Comparison of ENCODE assay signal across 19 cellular contexts in the genomic region with DNA sequence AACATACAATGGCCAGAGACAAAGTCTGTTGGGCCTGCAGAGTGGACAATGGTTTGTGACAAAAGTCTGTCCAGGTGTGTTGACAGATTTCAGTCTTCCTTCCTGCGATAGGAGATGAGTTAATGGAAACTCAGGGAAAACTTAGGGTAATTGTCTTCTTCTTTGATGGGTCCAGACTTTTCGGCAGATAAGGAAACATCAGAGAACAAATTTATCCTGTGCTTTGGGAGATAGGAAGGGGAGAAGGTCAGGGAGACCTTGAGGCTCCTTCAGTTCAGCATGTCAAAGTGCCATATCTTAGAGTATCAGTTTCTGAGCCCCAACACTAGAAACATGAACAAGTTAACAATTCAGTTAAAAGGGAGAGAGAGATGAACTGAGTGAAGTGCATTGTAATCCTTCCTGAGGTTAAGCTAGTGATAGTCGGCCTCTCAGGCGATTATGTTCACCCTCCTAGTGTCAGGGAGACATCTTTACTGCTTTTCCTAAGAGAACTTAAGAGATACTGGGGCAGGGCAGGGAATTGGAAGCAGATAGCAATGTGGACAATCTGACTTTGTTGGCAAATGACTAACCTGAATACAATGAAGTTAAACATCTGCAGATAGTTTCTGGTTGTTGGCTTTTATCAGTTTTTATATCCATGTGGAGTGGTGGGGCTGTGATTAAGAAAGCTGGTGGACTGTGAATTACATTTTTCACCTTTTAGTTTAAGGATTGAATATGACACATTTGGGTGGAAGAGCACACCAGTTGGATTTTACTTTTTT.
DNase-seq lines count a peak whose midpoint lies in the region; ATAC-seq, FAIRE-seq and TF ChIP-seq lines count a peak whose summit lies in the region.
"Had no signal": no experiment of that assay in that cellular context is flagged by ENCODE, and none has a peak within 500 bp of the region (broad histone marks: within the 10 kb centered on the region; RNA-seq: fewer than 3 reads in every experiment).

No MANE protein-coding gene starts in this region.

- TF ChIP-seq POLR2A in A549 (IDR thresholded peaks at IDR 0.05; ENCODE audit: low read length), result no peak
- no peak for TF ChIP-seq POLR2A in HepG2 (IDR thresholded peaks at IDR 0.05; ENCODE audit: insufficient read depth in 1 of 2, low read depth in 2 of 2, low read length in 2 of 2)

- no peaks in the 10 kb centered on the region for H3K36me3 Mint-ChIP-seq in activated naive CD8-positive, alpha-beta T cell treated with anti-CD3 and anti-CD28 coated beads for 36 hours

- H4K20me1 ChIP-seq in GM23248 (ENCODE audit: insufficient read depth) (no peaks in the 10 kb centered on the region), HepG2 (ENCODE audit: insufficient read depth, low read length) (no peaks in the 10 kb centered on the region)

- TF ChIP-seq CTCF in A549 (IDR thresholded peaks at IDR 0.05) (no peak), brain microvascular endothelial cell (IDR thresholded peaks at IDR 0.05; ENCODE audit: low read depth, low read length, missing control alignments) (no peak), HepG2 (CRISPR knock-in tag; IDR thresholded peaks at IDR 0.05) (no peak), left ventricle myocardium inferior (IDR thresholded peaks at IDR 0.05; ENCODE audit: borderline replicate concordance) (no peak)

- no TSS peak for BruUV-seq in HepG2 (replicated peaks; lab: Mats Ljungman, UMichigan)

- H3K4me3 ChIP-seq in A549, result no peak overlapping the region
- no peak overlapping the region for H3K4me3 ChIP-seq in GM23248
- no peak overlapping the region for H3K4me3 ChIP-seq in brain microvascular endothelial cell (ENCODE audit: low read depth, low read length)
- H3K4me3 ChIP-seq in HepG2 (replicated peaks in 1 of 3; ENCODE audit: insufficient read depth in 1 of 3, low read depth in 2 of 3, low read length in 3 of 3), result no peak overlapping the region
- no peak overlapping the region for H3K4me3 ChIP-seq in left ventricle myocardium inferior
- H3K4me3 ChIP-seq: dorsolateral prefrontal cortex, upper lobe of right lung had no signal

- H3K9ac ChIP-seq in GM23248 (peak overlapping the region; percentile 48), HepG2 (ENCODE audit: insufficient read depth, low read depth, low read length) (no peak overlapping the region)

- peaks cover 9% of the 10 kb centered on the region for H3K9me3 Mint-ChIP-seq in activated naive CD8-positive, alpha-beta T cell treated with anti-CD3 and anti-CD28 coated beads for 36 hours

- intact Hi-C loops in HepG2 (cut with micrococcal nuclease; ENCODE audit: unreplicated experiment), result no loop called here
- intact Hi-C loops in left ventricle myocardium inferior (cut with micrococcal nuclease), result no loop called here

- in situ Hi-C loops in GM23248 (cut with MboI), result no loop called here
- in situ Hi-C loops in brain microvascular endothelial cell (cut with HindIII; ENCODE audit: low pct_ligation_motif_present, low sequenced_read_pairs), result no loop called here
- in situ Hi-C loops in HepG2 (cut with HindIII; ENCODE audit: extremely low pct_ligation_motif_present, low pct_unique_long_range_greater_than_20kb), result loop anchor here (5.0 kb wide), 2 partner anchors 67 to 103 kb away; no protein-coding TSS in a partner anchor

- H3K4me1 ChIP-seq in A549 (peaks cover 34% of the 10 kb centered on the region), GM23248 (ENCODE audit: insufficient read depth) (peaks cover 57% of the 10 kb centered on the region), HepG2 (ENCODE audit: insufficient read depth, low read length) (peaks cover 86% of the 10 kb centered on the region), left ventricle myocardium inferior (no peaks in the 10 kb centered on the region)

- peak in 1 of 2 experiments; percentile 45; a peak in 2 of 6 replicates for ATAC-seq in A549
- ATAC-seq in HepG2, result no peak
- ATAC-seq: upper lobe of right lung had no signal

- H3K27me3 ChIP-seq in GM23248 (replicated peaks; ENCODE audit: insufficient read depth) (no peaks in the 10 kb centered on the region), brain microvascular endothelial cell (replicated peaks) (no peaks in the 10 kb centered on the region), HepG2 (ENCODE audit: control insufficient read depth in 1 of 2, insufficient read depth in 2 of 2, low read length in 2 of 2) (no peaks in the 10 kb centered on the region), left ventricle myocardium inferior (ENCODE audit: low read depth) (no peaks in the 10 kb centered on the region)
- H3K27me3 ChIP-seq: dorsolateral prefrontal cortex, upper lobe of right lung had no signal

- H3K27ac Mint-ChIP-seq in activated naive CD8-positive, alpha-beta T cell treated with anti-CD3 and anti-CD28 coated beads for 36 hours, result no peak overlapping the region
- H3K27ac Mint-ChIP-seq: activated naive CD8-positive, alpha-beta T cell had no signal

- no peak overlapping the region for H3K4me3 Mint-ChIP-seq in activated naive CD8-positive, alpha-beta T cell treated with anti-CD3 and anti-CD28 coated beads for 36 hours
- H3K4me3 Mint-ChIP-seq: activated naive CD8-positive, alpha-beta T cell had no signal

- POLR2A ChIA-PET in A549 (lab: Yijun Ruan, JAX), result no interaction called here
- POLR2A ChIA-PET in HepG2 (lab: Yijun Ruan, JAX), result interaction anchor here (1.2 kb wide), 1 partner anchor 9 kb away, joined by 7 read pairs; no protein-coding TSS in a partner anchor

- peak overlapping the region; percentile 52 to 69; a peak in 4 of 6 replicates for H3K27ac ChIP-seq in A549
- H3K27ac ChIP-seq in GM23248, result peak overlapping the region; percentile 84
- peak overlapping the region; percentile 84 for H3K27ac ChIP-seq in brain microvascular endothelial cell
- peak overlapping the region; percentile 16 for H3K27ac ChIP-seq in HepG2 (ENCODE audit: extremely low read length, insufficient read depth, low read length)
- H3K27ac ChIP-seq in left ventricle myocardium inferior (replicated peaks), result no peak overlapping the region
- H3K27ac ChIP-seq: dorsolateral prefrontal cortex, upper lobe of right lung had no signal

- 68% methylated on average over 4 of the region's 4 CpGs for WGBS in A549 (ENCODE audit: missing lambda C conversion rate)
- WGBS in GM23248 (ENCODE audit: low coverage in 1 of 2, low lambda C conversion rate in 2 of 2, missing lambda C conversion rate in 2 of 2), 2 experiments, result 47 to 51% methylated on average over 4 of the region's 4 CpGs
- 94% methylated on average over 4 of the region's 4 CpGs for WGBS in HepG2 (ENCODE audit: low lambda C conversion rate)

- CTCF ChIA-PET in A549 (lab: Yijun Ruan, JAX), result no interaction called here
- CTCF ChIA-PET in HepG2 (lab: Yijun Ruan, JAX; ENCODE audit: low intra/inter-chr PET ratio, low total read pairs), result no interaction called here

- no peaks in the 10 kb centered on the region for H3K9me3 ChIP-seq in A549
- no peaks in the 10 kb centered on the region for H3K9me3 ChIP-seq in GM23248 (ENCODE audit: low read depth)
- peaks cover 19% of the 10 kb centered on the region for H3K9me3 ChIP-seq in HepG2 (ENCODE audit: low read length)
- no peaks in the 10 kb centered on the region for H3K9me3 ChIP-seq in left ventricle myocardium inferior (replicated peaks)
- H3K9me3 ChIP-seq: upper lobe of right lung had no signal

- no peak for FAIRE-seq in A549 (lab: Jason Lieb, UNC)
- FAIRE-seq in HepG2 (lab: Jason Lieb, UNC), result no peak
- FAIRE-seq: GM12891 had no signal

- H3K9me2 ChIP-seq in GM23248 (ENCODE audit: insufficient read depth), result no peaks in the 10 kb centered on the region

- H3F3A ChIP-seq in GM23248 (ENCODE audit: insufficient read depth), result peaks cover 58% of the 10 kb centered on the region

- H2AFZ ChIP-seq in GM23248, result no peak overlapping the region
- no peak overlapping the region for H2AFZ ChIP-seq in HepG2 (ENCODE audit: low read length)

- H3K79me2 ChIP-seq in GM23248 (ENCODE audit: insufficient read depth), result no peaks in the 10 kb centered on the region
- H3K79me2 ChIP-seq in HepG2 (ENCODE audit: insufficient read depth, low read length), result no peaks in the 10 kb centered on the region

- no peak for TF ChIP-seq EP300 in A549 (IDR thresholded peaks at IDR 0.05)
- no peak for TF ChIP-seq EP300 in HepG2 (IDR thresholded peaks at IDR 0.05; ENCODE audit: low read depth in 2 of 2, low read length in 2 of 2)
- peak; percentile 64; the same call in 1 of the 2 replicates for TF ChIP-seq EP300 in HepG2 (CRISPR knock-in tag; IDR thresholded peaks at IDR 0.05; ENCODE audit: borderline replicate concordance)

- H3K4me2 ChIP-seq in A549 (peak overlapping the region; percentile 14; the same call in 2 of the 3 replicates), GM23248 (ENCODE audit: unreplicated experiment) (peak overlapping the region; percentile 46), HepG2 (ENCODE audit: low read depth, low read length) (no peak overlapping the region)

- no peaks in the 10 kb centered on the region for H3K36me3 ChIP-seq in GM23248 (ENCODE audit: low read depth)
- no peaks in the 10 kb centered on the region for H3K36me3 ChIP-seq in brain microvascular endothelial cell (replicated peaks)
- H3K36me3 ChIP-seq in HepG2 (replicated peaks in 1 of 2; ENCODE audit: control insufficient read depth in 1 of 2, insufficient read depth in 2 of 2, low read length in 2 of 2), result no peaks in the 10 kb centered on the region
- no peaks in the 10 kb centered on the region for H3K36me3 ChIP-seq in left ventricle myocardium inferior
- H3K36me3 ChIP-seq: upper lobe of right lung had no signal

- no peaks in the 10 kb centered on the region for H3K27me3 Mint-ChIP-seq in activated naive CD8-positive, alpha-beta T cell treated with anti-CD3 and anti-CD28 coated beads for 36 hours
- H3K27me3 Mint-ChIP-seq: activated naive CD8-positive, alpha-beta T cell had no signal

- TF ChIP-seq RAD21 in A549 (conservative IDR thresholded peaks at IDR 0.05 in 1 of 2, IDR thresholded peaks at IDR 0.05 in 1 of 2) (no peak), HepG2 (CRISPR knock-in tag; IDR thresholded peaks at IDR 0.05) (no peak)

- DNase-seq in A549 (ENCODE audit: low read depth in 1 of 2, low spot score in 1 of 2) (peak in 1 of 2 experiments; percentile 24), GM23248 (peak; percentile 86), brain microvascular endothelial cell (peak; percentile 57), HepG2 (ENCODE audit: low spot score) (peak; percentile 43), cerebellar nuclear complex (lab: John Stamatoyannopoulos, UW) (no peak), left ventricle myocardium inferior (no peak)
- no peak for DNase-seq in effector CD4-positive, alpha-beta T cell
- no peak for DNase-seq in activated naive CD8-positive, alpha-beta T cell treated with anti-CD3 and anti-CD28 coated beads for 36 hours
- DNase-seq: activated CD4-positive, CD25-positive, alpha-beta regulatory T cell; activated CD8-positive, alpha-beta memory T cell treated with anti-CD3 and anti-CD28 coated beads, Interleukin-2, amount 50 U/mL, for 4 hours; DMS153; dorsolateral prefrontal cortex; glutamatergic neuron; NCI-H2171 treated with DMSO at 0.1 percent for 48 hours; stimulated activated CD4-positive, alpha-beta T cell treated with anti-CD3 and anti-CD28 coated beads, Interleukin-15, amount 100 ng/mL, for 24 hours; SW 1271; upper lobe of right lung had no signal

- peaks cover 21% of the 10 kb centered on the region for H3K4me1 Mint-ChIP-seq in activated naive CD8-positive, alpha-beta T cell treated with anti-CD3 and anti-CD28 coated beads for 36 hours

TF ChIP-seq in A549, 52 proteins besides CTCF, POLR2A, EP300 and RAD21 (continues in another document):
- peak; percentile 24; the same call in 1 of the 2 replicates for TF ChIP-seq JUNB (IDR thresholded peaks at IDR 0.05)

TF ChIP-seq in HepG2, 621 proteins besides CTCF, POLR2A, EP300 and RAD21 (continues in another document):
- no peak for TF ChIP-seq ZNF10 (CRISPR knock-in tag; IDR thresholded peaks at IDR 0.05; ENCODE audit: borderline replicate concordance, low read depth)

Comparison
In these comparisons a context has a peak if more than half of its experiments do, and no peak if none do; other contexts are left out.
1. DNase-seq: peak in GM23248 (single experiment), brain microvascular endothelial cell (single experiment) and HepG2 (single experiment); none in effector CD4-positive, alpha-beta T cell (single experiment), cerebellar nuclear complex (0 of 2), left ventricle myocardium inferior (single experiment) and activated naive CD8-positive, alpha-beta T cell treated with anti-CD3 and anti-CD28 coated beads for 36 hours (single experiment).
2. Of the 38 proteins assayed by ChIP-seq in both HepG2 and A549: peak only in HepG2: none; only in A549: JUNB; in both: none; in neither: 36; mixed calls (peak in some experiments, not most) for 1.